ENCODE assay signal across 10 cellular contexts in the genomic region with DNA sequence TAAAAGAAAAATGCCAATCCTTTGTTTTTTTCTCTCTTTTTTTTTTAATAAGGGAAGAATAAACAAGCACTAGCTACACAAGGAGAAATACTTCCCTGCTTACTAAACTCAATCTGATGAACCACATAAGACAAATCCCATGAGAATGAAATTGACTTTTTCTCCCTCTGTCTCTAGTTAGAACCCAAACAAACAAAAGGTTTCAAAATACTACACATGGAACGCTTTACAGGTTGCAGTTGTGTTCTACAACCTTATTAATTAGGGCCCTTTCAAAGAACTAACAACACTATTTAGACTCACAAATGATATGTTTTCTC.
DNase-seq lines count a peak whose midpoint lies in the region; ATAC-seq and TF ChIP-seq lines count a peak whose summit lies in the region.
"Had no signal": no experiment of that assay in that cellular context is flagged by ENCODE, and none has a peak within 500 bp of the region (broad histone marks: within the 10 kb centered on the region; RNA-seq: fewer than 3 reads in every experiment).

No MANE protein-coding gene starts in this region.

- H4K20me1 ChIP-seq in osteoblast (ENCODE audit: insufficient read depth, low read length) = no peaks in the 10 kb centered on the region

- peak overlapping the region; percentile 98 for H3K4me2 ChIP-seq in osteoblast (ENCODE audit: insufficient read depth, low read length)

- DNase-seq in BE2C (no peak), LNCaP clone FGC (ENCODE audit: low read depth) (no peak), epithelial cell of prostate (ENCODE audit: low read depth, low spot score) (no peak), osteoblast (ENCODE audit: insufficient read length, low spot score, missing footprints) (no peak), DMS79 treated with DMSO at 0.1 percent for 48 hours (lab: John Stamatoyannopoulos, UW) (no peak)
- DNase-seq: activated CD4-positive, alpha-beta T cell treated with anti-CD3 and anti-CD28 coated beads for 1 hour; stimulated activated CD4-positive, alpha-beta T cell treated with anti-CD3 and anti-CD28 coated beads, Interleukin-2, amount 100 ng/mL, for 48 hours had no signal

- ATAC-seq in HG02938 (IDR thresholded peaks at IDR 0.05; ENCODE audit: unreplicated experiment) = no peak
- ATAC-seq in activated CD4-positive, CD25-positive, alpha-beta regulatory T cell treated with anti-CD3 and anti-CD28 coated beads, Interleukin-2, amount 50 U/mL, for 24 hours = no peak
- ATAC-seq in GM21367 (IDR thresholded peaks at IDR 0.05; ENCODE audit: unreplicated experiment) = no peak

- TF ChIP-seq CTCF in BE2C (IDR thresholded peaks at IDR 0.05; ENCODE audit: low read depth, low read length) (no peak), LNCaP clone FGC (IDR thresholded peaks at IDR 0.05; ENCODE audit: control insufficient read depth, extremely low read depth, insufficient read depth) (no peak), osteoblast (IDR thresholded peaks at IDR 0.05; ENCODE audit: extremely low read depth, low read depth, low read length) (no peak)

- no peaks in the 10 kb centered on the region for H3K4me1 ChIP-seq in BE2C
- H3K4me1 ChIP-seq in osteoblast (ENCODE audit: insufficient read depth, low read length) = peaks cover 14% of the 10 kb centered on the region

- peak overlapping the region; percentile 86 for H3K27ac ChIP-seq in epithelial cell of prostate
- no peak overlapping the region for H3K27ac ChIP-seq in osteoblast (ENCODE audit: low read depth, low read length)

- H2AFZ ChIP-seq in osteoblast (ENCODE audit: low read length) = peak overlapping the region; percentile 94

- no peaks in the 10 kb centered on the region for H3K79me2 ChIP-seq in osteoblast (ENCODE audit: insufficient read depth, low read length)

- no peaks in the 10 kb centered on the region for H3K27me3 ChIP-seq in BE2C
- H3K27me3 ChIP-seq in osteoblast (ENCODE audit: insufficient read depth, low read length) = peaks cover 26% of the 10 kb centered on the region

- H3K36me3 ChIP-seq in BE2C = no peaks in the 10 kb centered on the region
- no peaks in the 10 kb centered on the region for H3K36me3 ChIP-seq in osteoblast (ENCODE audit: insufficient read depth, low read length)

- H3K9me3 ChIP-seq in BE2C = no peaks in the 10 kb centered on the region
- H3K9me3 ChIP-seq in osteoblast (ENCODE audit: low read depth, low read length) = no peaks in the 10 kb centered on the region

- H3K4me3 ChIP-seq in BE2C (ENCODE audit: low read depth, low read length) = peak overlapping the region; percentile 91
- peak overlapping the region; percentile 57 for H3K4me3 ChIP-seq in LNCaP clone FGC (ENCODE audit: low read depth, low read length)
- H3K4me3 ChIP-seq in osteoblast (ENCODE audit: insufficient read depth, low read length) = peak overlapping the region; percentile 77
